Comparison of ENCODE assay signal across 29 cellular contexts in genomic region chr11:34773211-34773610, GRCh38.
"Had no signal": no experiment of that assay in that cellular context is flagged by ENCODE, and none has a peak within 500 bp of the region (broad histone marks: within the 10 kb centered on the region; RNA-seq: fewer than 3 reads in every experiment).

No MANE protein-coding gene starts in this region.

- H3K9me3 ChIP-seq: colonic mucosa, gastroesophageal sphincter, mucosa of descending colon, thyroid gland, vagina had no signal

- H3K4me2 ChIP-seq: hepatocyte, neural progenitor cell, smooth muscle cell had no signal

- H3K36me3 ChIP-seq: colonic mucosa, gastroesophageal sphincter, heart left ventricle, neural progenitor cell, thyroid gland, vagina had no signal

- H3K27me3 Mint-ChIP-seq: progenitor cell of endocrine pancreas had no signal

- H3K4me3 Mint-ChIP-seq: dendritic cell treated with granulocyte-macrophage colony-stimulating factor and Interleukin-4, amounts not matched to agents 40 ng/mL and 50 ng/mL, for 4 days; endodermal cell; mesothelial cell of epicardium; naive B cell; nephron; neural progenitor cell; stimulated activated naive CD8-positive, alpha-beta T cell treated with anti-CD3 and anti-CD28 coated beads, Interleukin-15, amount 100 ng/mL, for 72 hours had no signal

- H3K36me3 Mint-ChIP-seq: naive B cell, neural progenitor cell had no signal

- H3K4me1 Mint-ChIP-seq: mesothelial cell of epicardium; naive B cell; nephron; neural progenitor cell; stimulated activated naive CD8-positive, alpha-beta T cell treated with anti-CD3 and anti-CD28 coated beads, Interleukin-15, amount 100 ng/mL, for 72 hours had no signal

- H2AFZ ChIP-seq: hepatocyte, neural progenitor cell, parathyroid adenoma had no signal

- H3K27ac ChIP-seq: colonic mucosa, epithelial cell of prostate, foreskin keratinocyte, gastroesophageal sphincter, heart left ventricle, hepatocyte, neural progenitor cell, parathyroid adenoma, thyroid gland, vagina had no signal

- H3K27ac Mint-ChIP-seq: dendritic cell treated with granulocyte-macrophage colony-stimulating factor and Interleukin-4, amounts not matched to agents 40 ng/mL and 50 ng/mL, for 4 days; endodermal cell; mesothelial cell of epicardium; naive B cell; nephron; neural progenitor cell; progenitor cell of endocrine pancreas; stimulated activated naive CD8-positive, alpha-beta T cell treated with anti-CD3 and anti-CD28 coated beads, Interleukin-15, amount 100 ng/mL, for 72 hours had no signal

- H3K27me3 ChIP-seq: colonic mucosa, foreskin keratinocyte, hepatocyte, neural progenitor cell, thyroid gland, vagina had no signal

- H3K79me2 ChIP-seq: hepatocyte, parathyroid adenoma had no signal

- H3K9me3 Mint-ChIP-seq: dendritic cell treated with granulocyte-macrophage colony-stimulating factor and Interleukin-4, amounts not matched to agents 40 ng/mL and 50 ng/mL, for 4 days; stimulated activated naive CD8-positive, alpha-beta T cell treated with anti-CD3 and anti-CD28 coated beads, Interleukin-15, amount 100 ng/mL, for 72 hours had no signal

- DNase-seq: colonic mucosa; effector CD8-positive, alpha-beta T cell; endodermal cell; foreskin keratinocyte; heart left ventricle; kidney; mesenchymal stem cell; mucosa of descending colon; naive B cell; right cardiac atrium; stimulated activated CD4-positive, alpha-beta T cell treated with anti-CD3 and anti-CD28 coated beads, Interleukin-12 subunit alpha, Interleukin-12 subunit beta, amount 100 ng/mL, for 4 hours; stimulated activated CD4-positive, alpha-beta T cell treated with anti-CD3 and anti-CD28 coated beads, Interleukin-1b, Interleukin-23, amount 100 ng/mL, for 48 hours; stimulated activated CD4-positive, alpha-beta T cell treated with anti-CD3 and anti-CD28 coated beads, Interleukin-4, amount 100 ng/mL, for 1 hour; stimulated activated CD8-positive, alpha-beta memory T cell treated with anti-CD3 and anti-CD28 coated beads, Interleukin-4, amount 100 ng/mL, for 48 hours; stimulated activated naive CD4-positive, alpha-beta T cell; stimulated activated naive CD8-positive, alpha-beta T cell treated with anti-CD3 and anti-CD28 coated beads, Interleukin-15, amount 100 ng/mL, for 72 hours; thyroid gland had no signal

- H3K4me1 ChIP-seq: colonic mucosa, foreskin keratinocyte, gastroesophageal sphincter, neural progenitor cell, parathyroid adenoma, vagina had no signal

- H3K9ac ChIP-seq: neural progenitor cell, parathyroid adenoma had no signal

- H3K4me3 ChIP-seq: colonic mucosa, gastroesophageal sphincter, heart left ventricle, hepatocyte, lung, mucosa of descending colon, neural progenitor cell, smooth muscle cell, thyroid gland, vagina had no signal
